In the genomic region with DNA sequence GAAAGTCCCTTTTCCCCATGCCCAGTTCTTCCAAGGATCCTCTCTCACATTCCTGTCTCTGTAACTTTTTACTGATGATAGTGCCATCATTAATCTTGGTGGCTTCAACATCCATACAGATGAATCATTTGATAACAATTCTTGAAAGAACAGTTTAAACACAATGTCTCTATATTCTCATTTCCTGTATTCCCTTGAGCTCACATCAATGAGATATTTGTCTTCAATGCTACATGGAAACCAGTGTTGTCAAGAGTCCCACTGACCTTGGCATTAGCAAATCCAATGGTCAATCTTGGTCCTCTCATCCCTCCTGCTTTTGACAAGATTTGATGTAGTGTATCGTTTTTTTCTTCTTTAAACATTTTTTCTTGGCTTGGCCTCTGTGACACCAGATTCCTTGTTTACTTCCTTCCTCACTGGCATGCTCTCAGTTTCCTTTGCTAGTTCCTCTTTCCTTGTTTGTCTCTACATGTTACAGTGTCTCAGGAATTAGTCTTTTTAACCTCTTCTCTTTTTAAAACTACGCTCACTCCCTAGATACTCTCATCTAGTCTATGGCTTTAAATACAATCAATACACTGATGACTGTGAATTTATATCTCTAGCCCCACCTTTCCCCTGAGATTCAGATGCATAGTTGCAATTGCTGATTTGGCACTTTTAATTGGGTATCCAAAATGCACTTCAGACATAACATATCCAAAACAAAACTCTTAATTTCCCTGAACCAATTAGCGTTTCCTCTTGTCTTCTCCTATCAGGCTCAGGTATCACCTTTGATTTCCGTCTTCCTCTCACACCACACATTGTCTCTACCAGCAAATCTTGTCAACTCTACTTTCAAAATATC, we compare ENCODE assay signal across 20 cellular contexts.
A peak's percentile ranks its signal among the peaks of the same experiment; 100 is the strongest.
DNase-seq lines count a peak whose midpoint lies in the region; ATAC-seq and TF ChIP-seq lines count a peak whose summit lies in the region.
"Had no signal": no experiment of that assay in that cellular context is flagged by ENCODE, and none has a peak within 500 bp of the region (broad histone marks: within the 10 kb centered on the region; RNA-seq: fewer than 3 reads in every experiment).

No MANE protein-coding gene starts in this region.

- no peaks in the 10 kb centered on the region; a peak in 1 of 4 replicates for H3K4me1 ChIP-seq in SK-N-SH (ENCODE audit: control insufficient read depth in 1 of 2, insufficient read depth in 2 of 2, low read depth in 1 of 2, low read length in 1 of 2)
- H3K4me1 ChIP-seq: ascending aorta, tibial artery had no signal

- POLR2A ChIA-PET in SK-N-SH (lab: Yijun Ruan, JAX) = no interaction called here
- POLR2A ChIA-PET in activated CD4-positive, alpha-beta memory T cell treated with anti-CD3 and anti-CD28 coated beads, Interleukin-2, amount 10 ng/mL, durations not matched to agents 7 days and 5 days (lab: Charles Lee) = no interaction called here

- no peaks in the 10 kb centered on the region for H3K79me2 ChIP-seq in SK-N-SH (ENCODE audit: insufficient read depth)

- H3K36me3 Mint-ChIP-seq in endothelial cell (ENCODE audit: low read depth, unreplicated experiment) = no peaks in the 10 kb centered on the region
- no peaks in the 10 kb centered on the region for H3K36me3 Mint-ChIP-seq in activated CD4-positive, alpha-beta memory T cell treated with anti-CD3 and anti-CD28 coated beads, Interleukin-2, amount 10 ng/mL, durations not matched to agents 7 days and 5 days (ENCODE audit: low read depth)

- H3K4me1 Mint-ChIP-seq in endothelial cell (ENCODE audit: unreplicated experiment) = peaks cover 28% of the 10 kb centered on the region
- no peaks in the 10 kb centered on the region for H3K4me1 Mint-ChIP-seq in activated CD4-positive, alpha-beta memory T cell treated with anti-CD3 and anti-CD28 coated beads, Interleukin-2, amount 10 ng/mL, durations not matched to agents 7 days and 5 days
- H3K4me1 Mint-ChIP-seq: immature natural killer cell had no signal

- H3K4me2 ChIP-seq in SK-N-SH = no peak overlapping the region

- H3K9ac ChIP-seq in SK-N-SH = no peak overlapping the region

- TF ChIP-seq CTCF in SK-N-SH (IDR thresholded peaks at IDR 0.05) (no peak), endothelial cell (IDR thresholded peaks at IDR 0.05; ENCODE audit: unreplicated experiment) (no peak)

- no peak overlapping the region for H3K4me3 ChIP-seq in SK-N-SH (ENCODE audit: low read depth in 2 of 2, low read length in 1 of 2)
- H3K4me3 ChIP-seq: ascending aorta, right lobe of liver, SK-N-MC, tibial artery had no signal

- H4K20me1 ChIP-seq in SK-N-SH (ENCODE audit: insufficient read depth) = no peaks in the 10 kb centered on the region

- DNase-seq in HT1080 (ENCODE audit: low read depth) (peak; percentile 62), SK-N-SH (no peak), endothelial cell (ENCODE audit: low spot score) (no peak), superior temporal gyrus (ENCODE audit: extremely low spot score) (peak; percentile 49), NCI-H2227 treated with DMSO at 0.1 percent for 48 hours (lab: John Stamatoyannopoulos, UW) (no peak)
- DNase-seq in activated naive CD4-positive, alpha-beta T cell treated with Interleukin-2 at 50 U/mL for 16 hours = no peak
- no peak for DNase-seq in activated CD4-positive, alpha-beta memory T cell treated with anti-CD3 and anti-CD28 coated beads, Interleukin-2, amount 10 ng/mL, durations not matched to agents 7 days and 5 days
- DNase-seq: activated CD4-positive, CD25-positive, alpha-beta regulatory T cell; activated gamma-delta T cell treated with Interleukin-2 at 50 U/mL for 16 hours; CD4-positive, alpha-beta T cell; glutamatergic neuron; immature natural killer cell; mesendoderm; NK-92 treated with Interleukin-12 subunit alpha and Interleukin-12 subunit beta, amount 100 ng/mL, for 24 hours; right lobe of liver; tibial artery had no signal

- peaks cover 3% of the 10 kb centered on the region for H3K27me3 Mint-ChIP-seq in endothelial cell (ENCODE audit: unreplicated experiment)
- no peaks in the 10 kb centered on the region for H3K27me3 Mint-ChIP-seq in activated CD4-positive, alpha-beta memory T cell treated with anti-CD3 and anti-CD28 coated beads, Interleukin-2, amount 10 ng/mL, durations not matched to agents 7 days and 5 days
- H3K27me3 Mint-ChIP-seq: CD4-positive, alpha-beta T cell had no signal

- no peaks in the 10 kb centered on the region for H3K9me3 ChIP-seq in SK-N-SH
- H3K9me3 ChIP-seq: ascending aorta, neutrophil, right lobe of liver, tibial artery had no signal

- peak overlapping the region; percentile 90 for H3K27ac Mint-ChIP-seq in endothelial cell (ENCODE audit: unreplicated experiment)
- H3K27ac Mint-ChIP-seq in activated CD4-positive, alpha-beta memory T cell treated with anti-CD3 and anti-CD28 coated beads, Interleukin-2, amount 10 ng/mL, durations not matched to agents 7 days and 5 days = no peak overlapping the region
- H3K27ac Mint-ChIP-seq: CD4-positive, alpha-beta T cell had no signal

- peaks cover 8% of the 10 kb centered on the region for H3F3A ChIP-seq in SK-N-SH (replicated peaks; ENCODE audit: insufficient read depth)

- H3K36me3 ChIP-seq in SK-N-SH (replicated peaks in 1 of 2; ENCODE audit: control insufficient read depth in 1 of 2, insufficient read depth in 2 of 2, low read length in 1 of 2) = peaks cover 0 to 5% of the 10 kb centered on the region in 2 experiments
- H3K36me3 ChIP-seq: neutrophil, right lobe of liver had no signal

- no peaks in the 10 kb centered on the region for H3K9me3 Mint-ChIP-seq in endothelial cell (ENCODE audit: unreplicated experiment)
- peaks cover 2% of the 10 kb centered on the region for H3K9me3 Mint-ChIP-seq in activated CD4-positive, alpha-beta memory T cell treated with anti-CD3 and anti-CD28 coated beads, Interleukin-2, amount 10 ng/mL, durations not matched to agents 7 days and 5 days
- H3K9me3 Mint-ChIP-seq: CD4-positive, alpha-beta T cell; immature natural killer cell had no signal

- CTCF ChIA-PET in SK-N-SH (lab: Yijun Ruan, JAX) = interaction anchor here (1.4 kb wide), 1 partner anchor 12 kb away, joined by 3 read pairs; no protein-coding TSS in a partner anchor
- CTCF ChIA-PET in activated CD4-positive, alpha-beta memory T cell treated with anti-CD3 and anti-CD28 coated beads, Interleukin-2, amount 10 ng/mL, durations not matched to agents 7 days and 5 days (lab: Charles Lee) = no interaction called here

- peak overlapping the region; percentile 62 for H3K4me3 Mint-ChIP-seq in endothelial cell (ENCODE audit: unreplicated experiment)
- H3K4me3 Mint-ChIP-seq in activated CD4-positive, alpha-beta memory T cell treated with anti-CD3 and anti-CD28 coated beads, Interleukin-2, amount 10 ng/mL, durations not matched to agents 7 days and 5 days = no peak overlapping the region
- H3K4me3 Mint-ChIP-seq: CD4-positive, alpha-beta T cell; immature natural killer cell had no signal

- TF ChIP-seq RAD21 in SK-N-SH (IDR thresholded peaks at IDR 0.05; ENCODE audit: low read length) = no peak

- WGBS in SK-N-SH (ENCODE audit: low lambda C conversion rate) = 84% methylated on average over 4 of the region's 4 CpGs

- H3K27ac ChIP-seq in SK-N-SH (ENCODE audit: low read depth in 2 of 2, low read length in 1 of 2) = peak overlapping the region in 1 of 2 experiments; percentile 50; a peak in 2 of 4 replicates
- H3K27ac ChIP-seq: ascending aorta, neutrophil, right lobe of liver, SK-N-MC, tibial artery had no signal

- no peak for ATAC-seq in HG02678 (IDR thresholded peaks at IDR 0.05; ENCODE audit: unreplicated experiment)

- no peak for TF ChIP-seq EP300 in SK-N-SH (IDR thresholded peaks at IDR 0.05; ENCODE audit: borderline replicate concordance in 1 of 2, low read depth in 1 of 2, low read length in 1 of 2)

- no peaks in the 10 kb centered on the region for H3K9me2 ChIP-seq in SK-N-SH

- no peak overlapping the region for H2AFZ ChIP-seq in SK-N-SH (ENCODE audit: low read depth)

- no peaks in the 10 kb centered on the region for H3K27me3 ChIP-seq in SK-N-SH (ENCODE audit: insufficient read depth)
- H3K27me3 ChIP-seq: ascending aorta, neutrophil, right lobe of liver, tibial artery had no signal

TF ChIP-seq in SK-N-SH, 30 proteins besides CTCF, POLR2A, EP300 and RAD21:
- no peak for TF ChIP-seq NFIC (IDR thresholded peaks at IDR 0.05; ENCODE audit: borderline replicate concordance)
- no peak for TF ChIP-seq ELF1 (IDR thresholded peaks at IDR 0.05)
- no peak for TF ChIP-seq FOXJ3 (CRISPR knock-in tag; IDR thresholded peaks at IDR 0.05)
- TF ChIP-seq TCF12 (IDR thresholded peaks at IDR 0.05) = peak; percentile 24; the same call in 1 of the 2 replicates
- TF ChIP-seq GABPA (IDR thresholded peaks at IDR 0.05; ENCODE audit: low read depth) = no peak
- TF ChIP-seq TAF1 (IDR thresholded peaks at IDR 0.05; ENCODE audit: borderline replicate concordance, low read depth, low read length) = no peak
- TF ChIP-seq, protein P1, sequence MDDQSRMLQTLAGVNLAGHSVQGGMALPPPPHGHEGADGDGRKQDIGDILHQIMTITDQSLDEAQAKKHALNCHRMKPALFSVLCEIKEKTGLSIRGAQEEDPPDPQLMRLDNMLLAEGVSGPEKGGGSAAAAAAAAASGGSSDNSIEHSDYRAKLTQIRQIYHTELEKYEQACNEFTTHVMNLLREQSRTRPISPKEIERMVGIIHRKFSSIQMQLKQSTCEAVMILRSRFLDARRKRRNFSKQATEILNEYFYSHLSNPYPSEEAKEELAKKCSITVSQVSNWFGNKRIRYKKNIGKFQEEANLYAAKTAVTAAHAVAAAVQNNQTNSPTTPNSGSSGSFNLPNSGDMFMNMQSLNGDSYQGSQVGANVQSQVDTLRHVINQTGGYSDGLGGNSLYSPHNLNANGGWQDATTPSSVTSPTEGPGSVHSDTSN (IDR thresholded peaks at IDR 0.05) = peak; percentile 64
- peak; percentile 47; the same call in 1 of the 2 replicates for TF ChIP-seq JUND (IDR thresholded peaks at IDR 0.05)
- TF ChIP-seq EZH2phosphoT487 (IDR thresholded peaks at IDR 0.05; ENCODE audit: borderline replicate concordance, low read depth) = no peak
- TF ChIP-seq FOSL2 (IDR thresholded peaks at IDR 0.05; ENCODE audit: borderline replicate concordance, low read depth) = peak; percentile 28; the same call in 1 of the 2 replicates
- TF ChIP-seq, protein P2, sequence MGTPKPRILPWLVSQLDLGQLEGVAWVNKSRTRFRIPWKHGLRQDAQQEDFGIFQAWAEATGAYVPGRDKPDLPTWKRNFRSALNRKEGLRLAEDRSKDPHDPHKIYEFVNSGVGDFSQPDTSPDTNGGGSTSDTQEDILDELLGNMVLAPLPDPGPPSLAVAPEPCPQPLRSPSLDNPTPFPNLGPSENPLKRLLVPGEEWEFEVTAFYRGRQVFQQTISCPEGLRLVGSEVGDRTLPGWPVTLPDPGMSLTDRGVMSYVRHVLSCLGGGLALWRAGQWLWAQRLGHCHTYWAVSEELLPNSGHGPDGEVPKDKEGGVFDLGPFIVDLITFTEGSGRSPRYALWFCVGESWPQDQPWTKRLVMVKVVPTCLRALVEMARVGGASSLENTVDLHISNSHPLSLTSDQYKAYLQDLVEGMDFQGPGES (IDR thresholded peaks at IDR 0.05; ENCODE audit: low read depth, low read length) = no peak

Comparison
In these comparisons a context has a peak if more than half of its experiments do, and no peak if none do; other contexts are left out.
1. DNase-seq: peak in HT1080 (single experiment) and superior temporal gyrus (single experiment); none in SK-N-SH (single experiment), endothelial cell (single experiment), activated naive CD4-positive, alpha-beta T cell treated with Interleukin-2 at 50 U/mL for 16 hours (single experiment), activated CD4-positive, alpha-beta memory T cell treated with anti-CD3 and anti-CD28 coated beads, Interleukin-2, amount 10 ng/mL, durations not matched to agents 7 days and 5 days (single experiment) and NCI-H2227 treated with DMSO at 0.1 percent for 48 hours (single experiment).